Comparison of ENCODE assay signal across 3 cellular contexts in the genomic region with DNA sequence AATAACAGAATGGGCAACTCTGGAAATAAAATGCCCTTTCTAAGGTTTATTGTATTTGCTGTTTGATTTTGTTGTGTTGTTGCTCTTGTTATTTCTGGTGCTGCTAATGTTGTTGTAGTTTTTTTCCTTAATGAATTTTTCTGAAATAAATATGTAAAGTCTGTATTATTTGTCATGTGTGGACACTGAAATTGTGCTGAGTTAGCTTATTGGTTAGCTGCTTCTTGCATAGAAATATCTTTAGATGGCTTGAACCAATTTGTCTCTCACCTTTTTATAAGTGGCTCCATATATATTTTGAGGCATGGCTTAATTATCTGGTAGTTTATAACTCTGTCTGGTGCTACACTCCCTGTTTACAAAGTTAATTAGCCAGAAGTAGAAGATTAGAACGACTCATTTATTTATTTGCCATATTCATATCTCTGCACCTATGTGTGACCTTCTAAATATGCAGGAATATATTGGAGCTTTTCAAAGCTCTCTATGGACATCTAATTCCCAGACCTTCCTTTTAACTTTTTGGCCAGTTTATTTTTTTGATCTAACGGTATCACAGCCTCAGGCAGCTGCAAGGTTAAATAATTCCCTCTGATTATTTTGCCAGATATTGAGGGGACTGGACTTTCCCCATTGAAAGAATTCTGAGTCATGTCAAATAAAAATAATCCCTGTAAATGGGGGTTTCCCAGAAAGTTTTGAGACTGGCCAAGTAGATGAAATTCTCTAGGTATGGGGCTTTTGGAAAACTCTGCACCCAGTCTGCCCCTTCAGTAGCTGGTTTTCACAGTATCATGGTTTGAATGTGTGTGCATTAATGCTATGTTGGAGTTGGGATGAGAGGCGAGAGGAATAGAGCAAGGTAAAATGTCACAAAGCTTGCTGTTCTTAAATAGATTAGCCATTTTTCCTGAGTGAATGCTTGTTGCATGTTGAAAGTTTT.
TF ChIP-seq lines count a peak whose summit lies in the region.

No MANE protein-coding gene starts in this region.

TF ChIP-seq in HepG2, 621 proteins besides CTCF, POLR2A, EP300 and RAD21 (continues in another document):
- TF ChIP-seq, protein P1, sequence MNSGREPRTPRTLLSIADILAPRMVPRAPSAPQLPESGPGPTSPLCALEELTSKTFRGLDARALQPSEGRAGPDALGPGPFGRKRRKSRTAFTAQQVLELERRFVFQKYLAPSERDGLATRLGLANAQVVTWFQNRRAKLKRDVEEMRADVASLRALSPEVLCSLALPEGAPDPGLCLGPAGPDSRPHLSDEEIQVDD (CRISPR knock-in tag; IDR thresholded peaks at IDR 0.05; ENCODE audit: borderline replicate concordance), result no peak
- TF ChIP-seq ZNF775 (CRISPR knock-in tag; IDR thresholded peaks at IDR 0.05; ENCODE audit: borderline replicate concordance) (no peak), SOX6 (IDR thresholded peaks at IDR 0.05) (no peak), SOX6 (CRISPR knock-in tag; IDR thresholded peaks at IDR 0.05) (no peak), ISL2 (CRISPR knock-in tag; IDR thresholded peaks at IDR 0.05) (no peak), MIER3 (CRISPR knock-in tag; IDR thresholded peaks at IDR 0.05; ENCODE audit: borderline replicate concordance) (no peak), RCOR2 (CRISPR knock-in tag; IDR thresholded peaks at IDR 0.05) (no peak), NFE2 (CRISPR knock-in tag; IDR thresholded peaks at IDR 0.05) (no peak), MAFK (conservative IDR thresholded peaks at IDR 0.05 in 1 of 2, IDR thresholded peaks at IDR 0.05 in 1 of 2; ENCODE audit: low read length in 2 of 2) (peak; percentile 75 to 92), MAFF (IDR thresholded peaks at IDR 0.05; ENCODE audit: low read depth, low read length) (peak; percentile 86), NFYB (CRISPR knock-in tag; IDR thresholded peaks at IDR 0.05) (no peak)
- TF ChIP-seq, protein P2, sequence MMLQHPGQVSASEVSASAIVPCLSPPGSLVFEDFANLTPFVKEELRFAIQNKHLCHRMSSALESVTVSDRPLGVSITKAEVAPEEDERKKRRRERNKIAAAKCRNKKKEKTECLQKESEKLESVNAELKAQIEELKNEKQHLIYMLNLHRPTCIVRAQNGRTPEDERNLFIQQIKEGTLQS (CRISPR knock-in tag; IDR thresholded peaks at IDR 0.05), result no peak

TF ChIP-seq in endothelial cell of umbilical vein, 7 proteins besides CTCF, POLR2A, EP300 and RAD21:
- TF ChIP-seq FOS (IDR thresholded peaks at IDR 0.05; ENCODE audit: borderline replicate concordance, insufficient read depth, low read length), result no peak
- no peak for TF ChIP-seq POLR2AphosphoS5 (IDR thresholded peaks at IDR 0.05; ENCODE audit: insufficient read depth, low read depth, low read length)
- no peak for TF ChIP-seq GATA2 (IDR thresholded peaks at IDR 0.05; ENCODE audit: insufficient read depth, insufficient read length, low read depth, low read length)
- no peak for TF ChIP-seq MYC (IDR thresholded peaks at IDR 0.05; ENCODE audit: low read depth, low read length)
TF ChIP-seq in endothelial cell of umbilical vein: peak in this region for 0.

TF ChIP-seq in SK-N-SH treated with all-trans-retinoic acid at 6 μM for 48 hours, 23 proteins besides CTCF, POLR2A, EP300 and RAD21:
- TF ChIP-seq, protein P3, sequence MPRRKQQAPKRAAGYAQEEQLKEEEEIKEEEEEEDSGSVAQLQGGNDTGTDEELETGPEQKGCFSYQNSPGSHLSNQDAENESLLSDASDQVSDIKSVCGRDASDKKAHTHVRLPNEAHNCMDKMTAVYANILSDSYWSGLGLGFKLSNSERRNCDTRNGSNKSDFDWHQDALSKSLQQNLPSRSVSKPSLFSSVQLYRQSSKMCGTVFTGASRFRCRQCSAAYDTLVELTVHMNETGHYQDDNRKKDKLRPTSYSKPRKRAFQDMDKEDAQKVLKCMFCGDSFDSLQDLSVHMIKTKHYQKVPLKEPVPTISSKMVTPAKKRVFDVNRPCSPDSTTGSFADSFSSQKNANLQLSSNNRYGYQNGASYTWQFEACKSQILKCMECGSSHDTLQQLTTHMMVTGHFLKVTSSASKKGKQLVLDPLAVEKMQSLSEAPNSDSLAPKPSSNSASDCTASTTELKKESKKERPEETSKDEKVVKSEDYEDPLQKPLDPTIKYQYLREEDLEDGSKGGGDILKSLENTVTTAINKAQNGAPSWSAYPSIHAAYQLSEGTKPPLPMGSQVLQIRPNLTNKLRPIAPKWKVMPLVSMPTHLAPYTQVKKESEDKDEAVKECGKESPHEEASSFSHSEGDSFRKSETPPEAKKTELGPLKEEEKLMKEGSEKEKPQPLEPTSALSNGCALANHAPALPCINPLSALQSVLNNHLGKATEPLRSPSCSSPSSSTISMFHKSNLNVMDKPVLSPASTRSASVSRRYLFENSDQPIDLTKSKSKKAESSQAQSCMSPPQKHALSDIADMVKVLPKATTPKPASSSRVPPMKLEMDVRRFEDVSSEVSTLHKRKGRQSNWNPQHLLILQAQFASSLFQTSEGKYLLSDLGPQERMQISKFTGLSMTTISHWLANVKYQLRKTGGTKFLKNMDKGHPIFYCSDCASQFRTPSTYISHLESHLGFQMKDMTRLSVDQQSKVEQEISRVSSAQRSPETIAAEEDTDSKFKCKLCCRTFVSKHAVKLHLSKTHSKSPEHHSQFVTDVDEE (CRISPR knock-in tag; IDR thresholded peaks at IDR 0.05), result no peak
- TF ChIP-seq TOX (CRISPR knock-in tag; IDR thresholded peaks at IDR 0.05; ENCODE audit: borderline replicate concordance), result no peak
- TF ChIP-seq CSDC2 (CRISPR knock-in tag; IDR thresholded peaks at IDR 0.05), result no peak
- no peak for TF ChIP-seq BACH2 (CRISPR knock-in tag; IDR thresholded peaks at IDR 0.05; ENCODE audit: borderline replicate concordance)
- TF ChIP-seq ZNF70 (CRISPR knock-in tag; IDR thresholded peaks at IDR 0.05), result no peak
- TF ChIP-seq ZFP3 (CRISPR knock-in tag; IDR thresholded peaks at IDR 0.05), result no peak
- no peak for TF ChIP-seq ISL1 (CRISPR knock-in tag; IDR thresholded peaks at IDR 0.05)
- TF ChIP-seq, protein P4, sequence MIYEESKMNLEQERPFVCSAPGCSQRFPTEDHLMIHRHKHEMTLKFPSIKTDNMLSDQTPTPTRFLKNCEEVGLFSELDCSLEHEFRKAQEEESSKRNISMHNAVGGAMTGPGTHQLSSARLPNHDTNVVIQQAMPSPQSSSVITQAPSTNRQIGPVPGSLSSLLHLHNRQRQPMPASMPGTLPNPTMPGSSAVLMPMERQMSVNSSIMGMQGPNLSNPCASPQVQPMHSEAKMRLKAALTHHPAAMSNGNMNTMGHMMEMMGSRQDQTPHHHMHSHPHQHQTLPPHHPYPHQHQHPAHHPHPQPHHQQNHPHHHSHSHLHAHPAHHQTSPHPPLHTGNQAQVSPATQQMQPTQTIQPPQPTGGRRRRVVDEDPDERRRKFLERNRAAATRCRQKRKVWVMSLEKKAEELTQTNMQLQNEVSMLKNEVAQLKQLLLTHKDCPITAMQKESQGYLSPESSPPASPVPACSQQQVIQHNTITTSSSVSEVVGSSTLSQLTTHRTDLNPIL (CRISPR knock-in tag; IDR thresholded peaks at IDR 0.05; ENCODE audit: low read depth), result no peak
- no peak for TF ChIP-seq GLIS3 (CRISPR knock-in tag; IDR thresholded peaks at IDR 0.05)
- no peak for TF ChIP-seq ESRRG (CRISPR knock-in tag; IDR thresholded peaks at IDR 0.05)
- TF ChIP-seq ZNF565 (CRISPR knock-in tag; conservative IDR thresholded peaks at IDR 0.05; ENCODE audit: low read depth), result no peak
- TF ChIP-seq, protein P5, sequence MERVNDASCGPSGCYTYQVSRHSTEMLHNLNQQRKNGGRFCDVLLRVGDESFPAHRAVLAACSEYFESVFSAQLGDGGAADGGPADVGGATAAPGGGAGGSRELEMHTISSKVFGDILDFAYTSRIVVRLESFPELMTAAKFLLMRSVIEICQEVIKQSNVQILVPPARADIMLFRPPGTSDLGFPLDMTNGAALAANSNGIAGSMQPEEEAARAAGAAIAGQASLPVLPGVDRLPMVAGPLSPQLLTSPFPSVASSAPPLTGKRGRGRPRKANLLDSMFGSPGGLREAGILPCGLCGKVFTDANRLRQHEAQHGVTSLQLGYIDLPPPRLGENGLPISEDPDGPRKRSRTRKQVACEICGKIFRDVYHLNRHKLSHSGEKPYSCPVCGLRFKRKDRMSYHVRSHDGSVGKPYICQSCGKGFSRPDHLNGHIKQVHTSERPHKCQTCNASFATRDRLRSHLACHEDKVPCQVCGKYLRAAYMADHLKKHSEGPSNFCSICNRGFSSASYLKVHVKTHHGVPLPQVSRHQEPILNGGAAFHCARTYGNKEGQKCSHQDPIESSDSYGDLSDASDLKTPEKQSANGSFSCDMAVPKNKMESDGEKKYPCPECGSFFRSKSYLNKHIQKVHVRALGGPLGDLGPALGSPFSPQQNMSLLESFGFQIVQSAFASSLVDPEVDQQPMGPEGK (CRISPR knock-in tag; IDR thresholded peaks at IDR 0.05; ENCODE audit: borderline replicate concordance), result no peak
- TF ChIP-seq ZFP30 (CRISPR knock-in tag; IDR thresholded peaks at IDR 0.05), result no peak
- no peak for TF ChIP-seq SNAI2 (CRISPR knock-in tag; IDR thresholded peaks at IDR 0.05)
- TF ChIP-seq ARNTL (CRISPR knock-in tag; IDR thresholded peaks at IDR 0.05; ENCODE audit: borderline replicate concordance, low read depth), result no peak
- TF ChIP-seq, protein P6, sequence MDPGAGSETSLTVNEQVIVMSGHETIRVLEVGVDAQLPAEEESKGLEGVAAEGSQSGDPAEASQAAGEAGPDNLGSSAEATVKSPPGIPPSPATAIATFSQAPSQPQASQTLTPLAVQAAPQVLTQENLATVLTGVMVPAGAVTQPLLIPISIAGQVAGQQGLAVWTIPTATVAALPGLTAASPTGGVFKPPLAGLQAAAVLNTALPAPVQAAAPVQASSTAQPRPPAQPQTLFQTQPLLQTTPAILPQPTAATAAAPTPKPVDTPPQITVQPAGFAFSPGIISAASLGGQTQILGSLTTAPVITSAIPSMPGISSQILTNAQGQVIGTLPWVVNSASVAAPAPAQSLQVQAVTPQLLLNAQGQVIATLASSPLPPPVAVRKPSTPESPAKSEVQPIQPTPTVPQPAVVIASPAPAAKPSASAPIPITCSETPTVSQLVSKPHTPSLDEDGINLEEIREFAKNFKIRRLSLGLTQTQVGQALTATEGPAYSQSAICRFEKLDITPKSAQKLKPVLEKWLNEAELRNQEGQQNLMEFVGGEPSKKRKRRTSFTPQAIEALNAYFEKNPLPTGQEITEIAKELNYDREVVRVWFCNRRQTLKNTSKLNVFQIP (CRISPR knock-in tag; IDR thresholded peaks at IDR 0.05; ENCODE audit: borderline replicate concordance, low read depth), result no peak
- TF ChIP-seq OSR1 (CRISPR knock-in tag; IDR thresholded peaks at IDR 0.05), result no peak
- TF ChIP-seq, protein P7, sequence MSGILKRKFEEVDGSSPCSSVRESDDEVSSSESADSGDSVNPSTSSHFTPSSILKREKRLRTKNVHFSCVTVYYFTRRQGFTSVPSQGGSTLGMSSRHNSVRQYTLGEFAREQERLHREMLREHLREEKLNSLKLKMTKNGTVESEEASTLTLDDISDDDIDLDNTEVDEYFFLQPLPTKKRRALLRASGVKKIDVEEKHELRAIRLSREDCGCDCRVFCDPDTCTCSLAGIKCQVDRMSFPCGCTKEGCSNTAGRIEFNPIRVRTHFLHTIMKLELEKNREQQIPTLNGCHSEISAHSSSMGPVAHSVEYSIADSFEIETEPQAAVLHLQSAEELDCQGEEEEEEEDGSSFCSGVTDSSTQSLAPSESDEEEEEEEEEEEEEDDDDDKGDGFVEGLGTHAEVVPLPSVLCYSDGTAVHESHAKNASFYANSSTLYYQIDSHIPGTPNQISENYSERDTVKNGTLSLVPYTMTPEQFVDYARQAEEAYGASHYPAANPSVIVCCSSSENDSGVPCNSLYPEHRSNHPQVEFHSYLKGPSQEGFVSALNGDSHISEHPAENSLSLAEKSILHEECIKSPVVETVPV (CRISPR knock-in tag; IDR thresholded peaks at IDR 0.05), result no peak
- TF ChIP-seq RARB (CRISPR knock-in tag; IDR thresholded peaks at IDR 0.05), result no peak
